Comparison of ENCODE assay signal across 9 cellular contexts in the genomic region with DNA sequence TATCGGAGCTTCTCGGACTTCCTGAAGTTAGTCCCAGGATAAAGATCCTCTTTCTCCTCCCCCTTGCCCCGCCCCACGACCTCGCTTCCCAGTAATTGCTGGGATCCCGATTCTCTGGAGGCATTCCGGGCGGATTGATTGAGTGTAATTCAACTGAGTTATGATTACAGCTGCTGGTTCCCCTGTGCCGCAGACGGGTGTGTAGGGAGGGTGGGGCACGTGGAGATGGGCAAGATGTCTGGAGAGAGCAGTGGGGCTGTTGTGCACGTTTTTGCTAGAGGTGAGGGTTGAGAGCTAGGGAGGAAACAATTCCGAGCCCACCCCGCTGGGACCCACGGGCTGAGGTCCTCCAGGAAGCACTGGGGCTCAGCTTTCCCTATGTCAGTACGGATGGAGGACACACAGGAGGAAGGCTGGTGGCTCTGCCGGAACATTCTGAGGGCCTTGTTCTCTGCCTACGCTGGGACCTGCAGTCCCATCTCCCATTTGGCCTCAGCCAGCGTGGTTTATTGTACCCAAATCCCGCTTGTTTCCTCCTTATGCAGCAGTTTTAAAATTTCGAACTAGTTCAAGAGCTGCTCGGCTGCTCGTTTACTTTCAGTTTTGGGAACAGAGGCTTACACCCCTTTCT. TPM values are rescaled to one million over a fixed set of nuclear protein-coding genes. Genes with fewer than 3 reads are reported as not detected.
DNase-seq lines count a peak whose midpoint lies in the region; ATAC-seq and TF ChIP-seq lines count a peak whose summit lies in the region.
"Had no signal": no experiment of that assay in that cellular context is flagged by ENCODE, and none has a peak within 500 bp of the region (broad histone marks: within the 10 kb centered on the region; RNA-seq: fewer than 3 reads in every experiment).

No MANE protein-coding gene starts in this region.

- DNase-seq in AG20443 (ENCODE audit: low spot score) (peak; percentile 24), LoVo (ENCODE audit: low spot score) (peak; percentile 10), colonic mucosa (peak; percentile 84), natural killer cell (no peak), NCI-H187 treated with DMSO at 0.1 percent for 48 hours (lab: John Stamatoyannopoulos, UW) (no peak), NCI-H510A (lab: John Stamatoyannopoulos, UW) (no peak)
- DNase-seq: Kasumi-1 had no signal

- ATAC-seq in natural killer cell (peak in 1 of 3 donors; percentile 39), GM18909 (IDR thresholded peaks at IDR 0.05; ENCODE audit: poor library complexity, unreplicated experiment) (no peak), GM19351 (IDR thresholded peaks at IDR 0.05; ENCODE audit: unreplicated experiment) (no peak)

- peaks cover 47 to 52% of the 10 kb centered on the region in 2 donors for H3K4me1 Mint-ChIP-seq in natural killer cell

- no peaks in the 10 kb centered on the region for H3K9me3 Mint-ChIP-seq in natural killer cell

- peaks cover 63% of the 10 kb centered on the region for H3K27me3 ChIP-seq in colonic mucosa

- H3K27ac Mint-ChIP-seq in natural killer cell, result no peak overlapping the region

- no peak for TF ChIP-seq CTCF in colonic mucosa (IDR thresholded peaks at IDR 0.05)
- TF ChIP-seq CTCF in natural killer cell (IDR thresholded peaks at IDR 0.05), result no peak

- no peaks in the 10 kb centered on the region for H3K9me3 ChIP-seq in colonic mucosa

- peaks cover 10% of the 10 kb centered on the region for H3K36me3 Mint-ChIP-seq in natural killer cell

- intact Hi-C loops in colonic mucosa (cut with DNase I) (no loop called here), natural killer cell (cut with micrococcal nuclease) (no loop called here)

- peaks cover 72 to 73% of the 10 kb centered on the region in 2 donors for H3K27me3 Mint-ChIP-seq in natural killer cell (ENCODE audit: low read depth in 2 of 2)

- H3K4me1 ChIP-seq in colonic mucosa, result no peaks in the 10 kb centered on the region

- peak overlapping the region; percentile 91 for H3K4me3 Mint-ChIP-seq in natural killer cell

- H3K27ac ChIP-seq in colonic mucosa, result peak overlapping the region; percentile 27

- peak overlapping the region; percentile 37 for H3K4me3 ChIP-seq in colonic mucosa

- peak overlapping the region in 1 of 2 donors; percentile 46 for H3K9ac ChIP-seq in colonic mucosa (ENCODE audit: low read depth in 2 of 2, low read length in 2 of 2)

- no peaks in the 10 kb centered on the region for H3K36me3 ChIP-seq in colonic mucosa

RNA-seq across cellular contexts. Expression of a gene that starts 2.4 kb away (rescaled TPM):
- 10 to 100 TPM in 1 of 2 donors, 1 to 10 TPM in 1; 8.7 to 15.9 TPM for total RNA-seq in colonic mucosa
- not detected for total RNA-seq in natural killer cell

Comparison
In these comparisons a context has a peak if more than half of its experiments do, and no peak if none do; other contexts are left out.
1. DNase-seq: peak in AG20443 (single experiment), LoVo (single experiment) and colonic mucosa (single experiment); none in natural killer cell (single experiment), NCI-H187 treated with DMSO at 0.1 percent for 48 hours (single experiment) and NCI-H510A (single experiment).
2. RNA of a gene that starts 2.4 kb away (total RNA-seq): 8.7 to 15.9 TPM in colonic mucosa; not detected in natural killer cell; every median in the first group is over 4 times any median in the second.